Comparison of ENCODE assay signal across 8 cellular contexts in genomic region chr6:4018194-4019111, GRCh38.
DNase-seq lines count a peak whose midpoint lies in the region; ATAC-seq lines count a peak whose summit lies in the region.

No MANE protein-coding gene starts in this region.

- H3K4me2 ChIP-seq in BLaER1 treated with 17β-estradiol and CSF1 and Interleukin-3, amounts not matched to agents 10 nM and 100 nM: peak overlapping the region; percentile 79 to 96 (median 90)

- no peaks in the 10 kb centered on the region for H3K9me3 Mint-ChIP-seq in activated CD4-positive, alpha-beta T cell treated with anti-CD3 and anti-CD28 coated beads for 36 hours (ENCODE audit: low read depth)

- peak overlapping the region; percentile 81 to 97 (median 93) for H3K9ac ChIP-seq in BLaER1 treated with 17β-estradiol and CSF1 and Interleukin-3, amounts not matched to agents 10 nM and 100 nM

- peaks cover 35 to 56% (median 51%) of the 10 kb centered on the region in 10 experiments for H3K4me1 ChIP-seq in BLaER1 treated with 17β-estradiol and CSF1 and Interleukin-3, amounts not matched to agents 10 nM and 100 nM

- H3K36me3 Mint-ChIP-seq in activated CD4-positive, alpha-beta T cell treated with anti-CD3 and anti-CD28 coated beads for 36 hours (ENCODE audit: low read depth): peaks cover 30% of the 10 kb centered on the region

- H3K27ac Mint-ChIP-seq in activated CD4-positive, alpha-beta T cell treated with anti-CD3 and anti-CD28 coated beads for 36 hours: peak overlapping the region; percentile 99

- intact Hi-C loops in activated CD4-positive, alpha-beta T cell treated with anti-CD3 and anti-CD28 coated beads for 36 hours (cut with DNase I, micrococcal nuclease): loop anchor here (1.0 to 10.0 kb wide), 8 partner anchors 117 to 1034 kb away; partner anchors contain the start of genes FAM50B (in 2 of the 2), ECI2 (in 1 of the 2), PSMG4 (in 1 of the 2) and SLC22A23 (in 1 of the 2)

- CTCF ChIA-PET in activated CD4-positive, alpha-beta T cell treated with anti-CD3 and anti-CD28 coated beads for 36 hours (lab: Charles Lee): interaction anchor here (0.6 to 3.3 kb wide), 7 partner anchors 9 to 268 kb away, joined by 3 to 13 read pairs (median 3); partner anchors contain the start of gene FAM50B

- no peaks in the 10 kb centered on the region for H3K27me3 ChIP-seq in BLaER1 treated with 17β-estradiol and CSF1 and Interleukin-3, amounts not matched to agents 10 nM and 100 nM

- no peaks in the 10 kb centered on the region for H3K27me3 Mint-ChIP-seq in activated CD4-positive, alpha-beta T cell treated with anti-CD3 and anti-CD28 coated beads for 36 hours

- H3K9me3 ChIP-seq in BLaER1 treated with 17β-estradiol and CSF1 and Interleukin-3, amounts not matched to agents 10 nM and 100 nM (replicated peaks in 1 of 11): peaks cover 2 to 9% (median 4%) of the 10 kb centered on the region in 11 experiments; a peak in 14 of 22 replicates

- peak; percentile 24 for DNase-seq in GM19240 (ENCODE audit: insufficient read length, low spot score)
- DNase-seq in NCI-H510A treated with DMSO at 0.1 percent for 48 hours (lab: John Stamatoyannopoulos, UW): peak; percentile 81
- DNase-seq in activated CD4-positive, alpha-beta T cell treated with anti-CD3 and anti-CD28 coated beads for 36 hours: peak; percentile 99
- DNase-seq in kidney tubule cell (ENCODE audit: low spot score): peak; percentile 96
- DNase-seq in stimulated activated CD4-positive, alpha-beta T cell treated with anti-CD3 and anti-CD28 coated beads, Interleukin-1b, Interleukin-23, amount 100 ng/mL, for 1 hour (ENCODE audit: low read depth in 2 of 2): peak; percentile 89 to 92

- peaks cover 53% of the 10 kb centered on the region for H3K4me1 Mint-ChIP-seq in activated CD4-positive, alpha-beta T cell treated with anti-CD3 and anti-CD28 coated beads for 36 hours

- peak; percentile 58 for ATAC-seq in HG03457 (IDR thresholded peaks at IDR 0.05; ENCODE audit: unreplicated experiment)
- ATAC-seq in activated CD4-positive, alpha-beta T cell treated with anti-CD3 and anti-CD28 coated beads for 36 hours: peak; percentile 65

- H3K27ac ChIP-seq in BLaER1 treated with 17β-estradiol and CSF1 and Interleukin-3, amounts not matched to agents 10 nM and 100 nM: peak overlapping the region; percentile 78 to 98 (median 94)
- H3K27ac ChIP-seq in cingulate gyrus (ENCODE audit: low read depth, low read length): peak overlapping the region; percentile 88

- H3K4me3 Mint-ChIP-seq in activated CD4-positive, alpha-beta T cell treated with anti-CD3 and anti-CD28 coated beads for 36 hours: peak overlapping the region; percentile 95

- H4K20me1 ChIP-seq in BLaER1 treated with 17β-estradiol and CSF1 and Interleukin-3, amounts not matched to agents 10 nM and 100 nM: peaks cover 13 to 25% (median 20%) of the 10 kb centered on the region in 11 experiments; a peak in 21 of 22 replicates

- peaks cover 11 to 21% (median 13%) of the 10 kb centered on the region in 11 experiments for H3K36me3 ChIP-seq in BLaER1 treated with 17β-estradiol and CSF1 and Interleukin-3, amounts not matched to agents 10 nM and 100 nM

- H3K4me3 ChIP-seq in BLaER1 treated with 17β-estradiol and CSF1 and Interleukin-3, amounts not matched to agents 10 nM and 100 nM: peak overlapping the region; percentile 66 to 88 (median 78)

- POLR2A ChIA-PET in activated CD4-positive, alpha-beta T cell treated with anti-CD3 and anti-CD28 coated beads for 36 hours (lab: Charles Lee): interaction anchor here (1.1 kb wide), 1 partner anchor 9 kb away, joined by 3 read pairs; no protein-coding TSS in a partner anchor

Comparison
In these comparisons a context has a peak if more than half of its experiments do, and no peak if none do; other contexts are left out.
1. Peak in every context shown above with its lines: DNase-seq, ATAC-seq, H3K4me3 ChIP-seq and H3K27ac ChIP-seq.
2. DNase-seq: peak in every context shown above with its lines; median percentile 99 in activated CD4-positive, alpha-beta T cell treated with anti-CD3 and anti-CD28 coated beads for 36 hours; 96 in kidney tubule cell; 90 in stimulated activated CD4-positive, alpha-beta T cell treated with anti-CD3 and anti-CD28 coated beads, Interleukin-1b, Interleukin-23, amount 100 ng/mL, for 1 hour; 81 in NCI-H510A treated with DMSO at 0.1 percent for 48 hours; 24 in GM19240.